ENCODE assay signal across 12 cellular contexts in the genomic region with DNA sequence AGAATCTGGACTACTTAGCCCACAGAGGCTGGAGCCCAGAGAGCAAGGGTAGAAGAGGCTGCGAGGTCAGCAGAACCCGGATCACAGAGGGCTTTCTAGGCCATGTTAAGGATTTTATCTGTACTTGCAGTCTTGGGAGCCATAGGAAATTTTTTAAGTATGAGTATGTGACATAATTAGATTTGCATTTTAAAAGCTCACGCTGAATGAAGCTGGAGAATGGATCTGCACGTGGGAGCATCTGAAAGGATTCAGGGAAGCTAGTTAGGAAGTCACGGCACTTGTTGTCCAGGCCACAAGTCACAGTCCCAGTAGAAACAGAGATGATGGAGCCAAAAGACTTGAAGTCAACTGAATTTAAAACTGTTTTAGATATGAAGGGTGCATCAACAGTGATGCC.
"Had no signal": no experiment of that assay in that cellular context is flagged by ENCODE, and none has a peak within 500 bp of the region (broad histone marks: within the 10 kb centered on the region; RNA-seq: fewer than 3 reads in every experiment).

No MANE protein-coding gene starts in this region.

- DNase-seq: activated CD4-positive, alpha-beta memory T cell treated with anti-CD3 and anti-CD28 coated beads, Interleukin-2, amount 10 ng/mL, durations not matched to agents 7 days and 5 days; activated CD4-positive, alpha-beta T cell treated with anti-CD3 and anti-CD28 coated beads for 36 hours; activated effector memory CD4-positive, alpha-beta T cell treated with anti-CD3 and anti-CD28 coated beads, Interleukin-2, amount 50 U/mL, for 16 hours; activated T-cell treated with anti-CD3 and anti-CD28 coated beads, Interleukin-2, amount 50 U/mL, for 24 hours; adrenal gland; hippocampal formation; ovary; stimulated activated CD4-positive, alpha-beta T cell treated with anti-CD3 and anti-CD28 coated beads, Interleukin-1b, Interleukin-23, amount 100 ng/mL, for 48 hours; T-helper 1 cell; T1000; WERI-Rb-1 had no signal

- H3K9me3 ChIP-seq: adrenal gland, ovary had no signal

- H3K4me3 ChIP-seq: adrenal gland, ovary had no signal

- ATAC-seq: activated CD4-positive, alpha-beta T cell treated with anti-CD3 and anti-CD28 coated beads for 36 hours; sciatic nerve had no signal

- H3K27ac ChIP-seq: adrenal gland, ovary, WERI-Rb-1 had no signal

- H3K27me3 ChIP-seq: adrenal gland, ovary had no signal

- H3K36me3 ChIP-seq: adrenal gland, ovary had no signal
